In the genomic region with DNA sequence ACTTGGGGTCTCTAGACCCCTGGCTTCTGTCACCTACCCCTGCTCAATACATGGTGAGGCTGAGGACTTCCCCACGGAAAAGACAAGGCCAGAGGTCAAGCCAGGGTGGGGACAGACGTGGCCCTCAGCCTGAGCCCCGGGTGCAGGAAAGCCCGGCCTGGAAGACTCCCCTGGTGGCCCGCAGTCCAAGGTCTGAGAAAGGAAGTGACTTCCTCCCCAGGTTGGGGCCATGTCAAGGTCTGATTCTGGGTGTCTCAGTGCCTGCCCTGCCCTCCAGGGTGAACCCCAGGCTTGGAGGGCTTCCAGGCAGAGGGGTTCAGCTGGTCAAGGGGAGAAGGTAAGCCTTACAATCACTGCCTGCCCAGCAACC, we compare ENCODE assay signal across 3 cellular contexts.
TF ChIP-seq lines count a peak whose summit lies in the region.

No MANE protein-coding gene starts in this region.

TF ChIP-seq in A549, 52 proteins besides CTCF, POLR2A, EP300 and RAD21:
- TF ChIP-seq JUNB (IDR thresholded peaks at IDR 0.05) = no peak
- TF ChIP-seq ZSCAN20 (CRISPR knock-in tag; IDR thresholded peaks at IDR 0.05) = no peak
- TF ChIP-seq, protein P1, sequence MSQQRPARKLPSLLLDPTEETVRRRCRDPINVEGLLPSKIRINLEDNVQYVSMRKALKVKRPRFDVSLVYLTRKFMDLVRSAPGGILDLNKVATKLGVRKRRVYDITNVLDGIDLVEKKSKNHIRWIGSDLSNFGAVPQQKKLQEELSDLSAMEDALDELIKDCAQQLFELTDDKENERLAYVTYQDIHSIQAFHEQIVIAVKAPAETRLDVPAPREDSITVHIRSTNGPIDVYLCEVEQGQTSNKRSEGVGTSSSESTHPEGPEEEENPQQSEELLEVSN (IDR thresholded peaks at IDR 0.05; ENCODE audit: borderline replicate concordance, low read depth) = no peak
- no peak for TF ChIP-seq NPAS2 (CRISPR knock-in tag; IDR thresholded peaks at IDR 0.05; ENCODE audit: borderline replicate concordance)
- TF ChIP-seq PHF8 (IDR thresholded peaks at IDR 0.05; ENCODE audit: borderline replicate concordance, low read depth) = no peak
- TF ChIP-seq, protein P2, sequence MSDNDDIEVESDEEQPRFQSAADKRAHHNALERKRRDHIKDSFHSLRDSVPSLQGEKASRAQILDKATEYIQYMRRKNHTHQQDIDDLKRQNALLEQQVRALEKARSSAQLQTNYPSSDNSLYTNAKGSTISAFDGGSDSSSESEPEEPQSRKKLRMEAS (IDR thresholded peaks at IDR 0.05) = no peak
- TF ChIP-seq, protein P3, sequence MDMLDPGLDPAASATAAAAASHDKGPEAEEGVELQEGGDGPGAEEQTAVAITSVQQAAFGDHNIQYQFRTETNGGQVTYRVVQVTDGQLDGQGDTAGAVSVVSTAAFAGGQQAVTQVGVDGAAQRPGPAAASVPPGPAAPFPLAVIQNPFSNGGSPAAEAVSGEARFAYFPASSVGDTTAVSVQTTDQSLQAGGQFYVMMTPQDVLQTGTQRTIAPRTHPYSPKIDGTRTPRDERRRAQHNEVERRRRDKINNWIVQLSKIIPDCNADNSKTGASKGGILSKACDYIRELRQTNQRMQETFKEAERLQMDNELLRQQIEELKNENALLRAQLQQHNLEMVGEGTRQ (IDR thresholded peaks at IDR 0.05) = no peak
- TF ChIP-seq EHF (CRISPR knock-in tag; IDR thresholded peaks at IDR 0.05) = no peak
- no peak for TF ChIP-seq RFX5 (IDR thresholded peaks at IDR 0.05)
- no peak for TF ChIP-seq HEYL (CRISPR knock-in tag; IDR thresholded peaks at IDR 0.05)

TF ChIP-seq in IMR-90, 13 proteins besides CTCF, POLR2A, EP300 and RAD21:
- TF ChIP-seq NFE2L2 (IDR thresholded peaks at IDR 0.05; ENCODE audit: low read depth, low read length) (no peak), BHLHE40 (IDR thresholded peaks at IDR 0.05; ENCODE audit: low read depth, low read length) (no peak), FOS (IDR thresholded peaks at IDR 0.05; ENCODE audit: low read depth, low read length) (no peak)

TF ChIP-seq in WTC11, 78 proteins besides CTCF, POLR2A, EP300 and RAD21:
- TF ChIP-seq, protein P4, sequence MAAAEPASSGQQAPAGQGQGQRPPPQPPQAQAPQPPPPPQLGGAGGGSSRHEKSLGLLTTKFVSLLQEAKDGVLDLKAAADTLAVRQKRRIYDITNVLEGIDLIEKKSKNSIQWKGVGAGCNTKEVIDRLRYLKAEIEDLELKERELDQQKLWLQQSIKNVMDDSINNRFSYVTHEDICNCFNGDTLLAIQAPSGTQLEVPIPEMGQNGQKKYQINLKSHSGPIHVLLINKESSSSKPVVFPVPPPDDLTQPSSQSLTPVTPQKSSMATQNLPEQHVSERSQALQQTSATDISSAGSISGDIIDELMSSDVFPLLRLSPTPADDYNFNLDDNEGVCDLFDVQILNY (CRISPR knock-in tag; IDR thresholded peaks at IDR 0.05) = no peak
- TF ChIP-seq, protein P2 (CRISPR knock-in tag; IDR thresholded peaks at IDR 0.05) = no peak
